ENCODE assay signal across 9 cellular contexts in genomic region chr1:12178511-12178910, GRCh38. TPM values are rescaled to one million over a fixed set of nuclear protein-coding genes. Genes with fewer than 3 reads are reported as not detected.
DNase-seq lines count a peak whose midpoint lies in the region; ATAC-seq and TF ChIP-seq lines count a peak whose summit lies in the region.
"Had no signal": no experiment of that assay in that cellular context is flagged by ENCODE, and none has a peak within 500 bp of the region (broad histone marks: within the 10 kb centered on the region; RNA-seq: fewer than 3 reads in every experiment).

No MANE protein-coding gene starts in this region.

- peaks cover 0 to 2% (median 0%) of the 10 kb centered on the region in 5 donors for H3K9me3 Mint-ChIP-seq in CD8-positive, alpha-beta memory T cell
- no peaks in the 10 kb centered on the region for H3K9me3 Mint-ChIP-seq in central memory CD8-positive, alpha-beta T cell

- H3K4me3 Mint-ChIP-seq in CD8-positive, alpha-beta memory T cell = peak overlapping the region; percentile 67 to 93 (median 85)
- H3K4me3 Mint-ChIP-seq in central memory CD8-positive, alpha-beta T cell = peak overlapping the region; percentile 85

- peaks cover 78% of the 10 kb centered on the region for H3K4me1 ChIP-seq in CD8-positive, alpha-beta memory T cell (ENCODE audit: insufficient read depth, low read length)
- peaks cover 21% of the 10 kb centered on the region for H3K4me1 ChIP-seq in osteoblast (ENCODE audit: insufficient read depth, low read length)
- peaks cover 12% of the 10 kb centered on the region for H3K4me1 ChIP-seq in body of pancreas

- TF ChIP-seq POLR2A in body of pancreas (IDR thresholded peaks at IDR 0.05) = no peak

- H3K27ac Mint-ChIP-seq in CD8-positive, alpha-beta memory T cell = peak overlapping the region; percentile 97 to 100 (median 100)
- H3K27ac Mint-ChIP-seq in central memory CD8-positive, alpha-beta T cell (ENCODE audit: low read depth) = peak overlapping the region; percentile 100

- no peak for TF ChIP-seq CTCF in osteoblast (IDR thresholded peaks at IDR 0.05; ENCODE audit: extremely low read depth, low read depth, low read length)
- TF ChIP-seq CTCF in WERI-Rb-1 (IDR thresholded peaks at IDR 0.05; ENCODE audit: low read depth, low read length) = no peak
- no peak for TF ChIP-seq CTCF in body of pancreas (IDR thresholded peaks at IDR 0.05)

- H4K20me1 ChIP-seq in osteoblast (ENCODE audit: insufficient read depth, low read length) = no peaks in the 10 kb centered on the region

- intact Hi-C loops in body of pancreas (cut with DNase I) = no loop called here

- H3K27me3 Mint-ChIP-seq in CD8-positive, alpha-beta memory T cell = peaks cover 0 to 10% of the 10 kb centered on the region in 2 donors
- H3K27me3 Mint-ChIP-seq in central memory CD8-positive, alpha-beta T cell = no peaks in the 10 kb centered on the region

- WGBS in body of pancreas, 2 donors = 12 to 19% methylated on average over 10 to 11 of the region's 11 CpGs

- peaks cover 48% of the 10 kb centered on the region for H3K79me2 ChIP-seq in osteoblast (ENCODE audit: insufficient read depth, low read length)

- peaks cover 81 to 94% (median 84%) of the 10 kb centered on the region in 3 donors for H3K4me1 Mint-ChIP-seq in CD8-positive, alpha-beta memory T cell
- H3K4me1 Mint-ChIP-seq in central memory CD8-positive, alpha-beta T cell = peaks cover 78% of the 10 kb centered on the region

- H3K9me3 ChIP-seq in CD8-positive, alpha-beta memory T cell (ENCODE audit: low read length) = no peaks in the 10 kb centered on the region
- no peaks in the 10 kb centered on the region for H3K9me3 ChIP-seq in osteoblast (ENCODE audit: low read depth, low read length)
- H3K9me3 ChIP-seq in WERI-Rb-1 (ENCODE audit: severe bottlenecking) = no peaks in the 10 kb centered on the region
- H3K9me3 ChIP-seq in body of pancreas = no peaks in the 10 kb centered on the region

- peak overlapping the region; percentile 49 for H3K4me2 ChIP-seq in osteoblast (ENCODE audit: insufficient read depth, low read length)

- CTCF ChIA-PET in CD8-positive, alpha-beta memory T cell (lab: Charles Lee) = interaction anchor here (0.8 to 6.7 kb wide), 14 partner anchors 10 to 61 kb away, joined by 3 to 68 read pairs (median 4); no protein-coding TSS in a partner anchor

- H3K27me3 ChIP-seq in CD8-positive, alpha-beta memory T cell (ENCODE audit: insufficient read depth, low read length, poor library complexity, severe bottlenecking) = no peaks in the 10 kb centered on the region
- H3K27me3 ChIP-seq in osteoblast (ENCODE audit: insufficient read depth, low read length) (no peaks in the 10 kb centered on the region), WERI-Rb-1 (ENCODE audit: insufficient read depth, low read depth, severe bottlenecking) (peaks cover 38% of the 10 kb centered on the region), body of pancreas (no peaks in the 10 kb centered on the region)

- H3K36me3 Mint-ChIP-seq in CD8-positive, alpha-beta memory T cell = peaks cover 0 to 47% (median 0%) of the 10 kb centered on the region in 3 donors
- peaks cover 54% of the 10 kb centered on the region for H3K36me3 Mint-ChIP-seq in central memory CD8-positive, alpha-beta T cell (ENCODE audit: insufficient read depth)

- peak overlapping the region; percentile 63 for H3K4me3 ChIP-seq in CD8-positive, alpha-beta memory T cell (ENCODE audit: low read length)
- peak overlapping the region; percentile 43 for H3K4me3 ChIP-seq in Jurkat, Clone E6-1 (ENCODE audit: low read length)
- H3K4me3 ChIP-seq in osteoblast (ENCODE audit: insufficient read depth, low read length) (no peak overlapping the region), WERI-Rb-1 (ENCODE audit: low read depth, low read length) (no peak overlapping the region), body of pancreas (no peak overlapping the region)
- H3K4me3 ChIP-seq: K562 had no signal

- peak overlapping the region; percentile 76 for H3K27ac ChIP-seq in CD8-positive, alpha-beta memory T cell (ENCODE audit: low read depth, low read length)
- peak overlapping the region; percentile 96 for H3K27ac ChIP-seq in osteoblast (ENCODE audit: low read depth, low read length)
- no peak overlapping the region for H3K27ac ChIP-seq in WERI-Rb-1
- peak overlapping the region in 2 of 4 donors; percentile 28 to 74 for H3K27ac ChIP-seq in body of pancreas

- DNase-seq in CD8-positive, alpha-beta memory T cell = no peak
- no peak for DNase-seq in Jurkat, Clone E6-1 (ENCODE audit: low read depth, low spot score)
- DNase-seq in central memory CD8-positive, alpha-beta T cell (ENCODE audit: low spot score in 2 of 2) = no peak
- no peak for DNase-seq in osteoblast (ENCODE audit: insufficient read length, low spot score, missing footprints)
- no peak for DNase-seq in WERI-Rb-1
- DNase-seq in body of pancreas = no peak
- DNase-seq in nucleus accumbens (lab: John Stamatoyannopoulos, UW) = no peak

- H3K36me3 ChIP-seq in CD8-positive, alpha-beta memory T cell (ENCODE audit: insufficient read depth, low read length) = no peaks in the 10 kb centered on the region
- no peaks in the 10 kb centered on the region for H3K36me3 ChIP-seq in osteoblast (ENCODE audit: insufficient read depth, low read length)
- H3K36me3 ChIP-seq in WERI-Rb-1 = no peaks in the 10 kb centered on the region
- H3K36me3 ChIP-seq in body of pancreas (replicated peaks in 1 of 2; ENCODE audit: insufficient read depth in 1 of 2, low read depth in 2 of 2) = no peaks in the 10 kb centered on the region

- POLR2A ChIA-PET in CD8-positive, alpha-beta memory T cell (lab: Charles Lee) = interaction anchor here (0.8 to 3.1 kb wide), 12 partner anchors 9 to 270 kb away, joined by 3 to 38 read pairs (median 5); partner anchors contain the start of gene TNFRSF1B

- H2AFZ ChIP-seq in osteoblast (ENCODE audit: low read length) = peak overlapping the region; percentile 63

- ATAC-seq in central memory CD8-positive, alpha-beta T cell (replicated peaks; ENCODE audit: extremely low read depth, poor library complexity, severe bottlenecking) = peak; percentile 0
- ATAC-seq in HG03135 (IDR thresholded peaks at IDR 0.05; ENCODE audit: unreplicated experiment) (no peak), body of pancreas (no peak)
- ATAC-seq: K562 had no signal

RNA-seq across cellular contexts. Expression of gene TNFRSF1B, which starts 11.7 kb away (rescaled TPM):
- total RNA-seq in CD8-positive, alpha-beta memory T cell = 100 to 1,000 TPM; 169 to 174 TPM
- polyA plus RNA-seq in CD8-positive, alpha-beta memory T cell = 164 TPM
- polyA plus RNA-seq in Jurkat, Clone E6-1 (2012; ENCODE audit: insufficient read depth, insufficient read length) = not detected
- total RNA-seq in osteoblast = 11.2 and 12.7 TPM in 2 replicates
- 10 to 100 TPM; 13.7 to 28.7 TPM for total RNA-seq in body of pancreas

RNA-seq across cellular contexts. Expression of gene VPS13D, which starts 51.3 kb away (rescaled TPM):
- 10 to 100 TPM; 24.1 to 28.5 TPM for total RNA-seq in CD8-positive, alpha-beta memory T cell
- 9.7 TPM for polyA plus RNA-seq in CD8-positive, alpha-beta memory T cell
- 13.3 TPM for polyA plus RNA-seq in Jurkat, Clone E6-1 (2012; ENCODE audit: insufficient read depth, insufficient read length)
- total RNA-seq in osteoblast = 46.0 and 48.5 TPM in 2 replicates
- total RNA-seq in body of pancreas = 10 to 100 TPM; 54.0 to 63.3 TPM

Comparison
In these comparisons a context has a peak if more than half of its experiments do, and no peak if none do; other contexts are left out.
1. H3K4me3 ChIP-seq: peak in CD8-positive, alpha-beta memory T cell (single experiment) and Jurkat, Clone E6-1 (single experiment); none in osteoblast (single experiment), WERI-Rb-1 (single experiment) and body of pancreas (0 of 2).
2. RNA of gene TNFRSF1B, which starts 11.7 kb away (total RNA-seq): 169 to 174 TPM in CD8-positive, alpha-beta memory T cell; 13.7 to 28.7 TPM in body of pancreas and 11.2 to 12.7 TPM in osteoblast; every median in the first group is over 4 times any median in the second.